In the genomic region with DNA sequence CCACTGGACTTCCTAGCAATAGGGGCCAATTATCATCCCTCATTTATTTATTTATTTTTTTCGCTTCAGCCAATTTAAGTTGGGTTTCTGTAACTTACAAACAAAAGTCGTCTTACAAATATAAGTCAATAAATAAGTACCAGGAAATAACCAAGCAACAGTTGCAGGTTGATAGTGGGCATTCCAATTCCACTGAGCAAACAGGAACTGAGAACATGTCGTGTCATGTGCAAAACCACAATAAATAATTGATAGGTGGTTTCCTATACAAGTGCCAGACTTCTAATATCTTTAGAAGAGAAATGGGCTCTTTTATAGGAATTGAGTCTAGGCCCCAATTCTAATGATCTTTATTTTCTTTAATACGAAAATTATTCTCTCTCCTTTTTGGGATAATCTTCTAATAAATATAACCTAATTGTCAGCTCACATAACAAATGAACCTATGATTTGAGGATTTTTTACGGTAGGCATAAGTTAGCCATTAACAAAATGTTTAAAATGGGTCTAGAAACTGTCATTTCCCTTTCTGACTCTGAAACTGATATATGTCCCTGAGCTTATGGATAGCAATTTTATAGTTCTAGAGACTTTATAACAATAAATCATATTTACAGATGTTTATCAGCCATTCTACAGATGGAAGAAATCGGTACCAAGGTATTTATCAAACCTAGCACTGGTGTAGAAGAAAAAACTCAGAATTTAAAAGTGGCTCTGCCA, we compare ENCODE assay signal across 8 cellular contexts.
DNase-seq lines count a peak whose midpoint lies in the region; ATAC-seq, FAIRE-seq and TF ChIP-seq lines count a peak whose summit lies in the region.

No MANE protein-coding gene starts in this region.

- H3K9me2 ChIP-seq in Karpas-422 (replicated peaks; ENCODE audit: insufficient read depth, low read length) = no peaks in the 10 kb centered on the region

- H3K4me2 ChIP-seq in Karpas-422 (ENCODE audit: low read depth, low read length, poor library complexity, severe bottlenecking) = no peak overlapping the region

- no peak overlapping the region for H3K9ac ChIP-seq in Karpas-422 (ENCODE audit: low read length)

- peaks cover 87% of the 10 kb centered on the region for H3K79me2 ChIP-seq in Karpas-422 (ENCODE audit: low read length)

- H3K4me3 ChIP-seq in Karpas-422 (ENCODE audit: low read length) = no peak overlapping the region
- peak overlapping the region; percentile 4 for H3K4me3 ChIP-seq in effector memory CD4-positive, alpha-beta T cell (ENCODE audit: insufficient read depth, low read depth, low read length, poor library complexity, severe bottlenecking)

- no peak for DNase-seq in GM12891 (ENCODE audit: insufficient read length, low spot score)
- DNase-seq in Karpas-422 = no peak
- DNase-seq in effector memory CD4-positive, alpha-beta T cell = no peak
- DNase-seq in T-helper 9 cell = no peak
- no peak for DNase-seq in putamen (ENCODE audit: low spot score)
- no peak for DNase-seq in germinal center (ENCODE audit: low spot score)
- no peak for DNase-seq in NCI-H1092 treated with DMSO at 0.1 percent for 48 hours (lab: John Stamatoyannopoulos, UW)

- H2AFZ ChIP-seq in Karpas-422 (ENCODE audit: low read length) = no peak overlapping the region

- no peaks in the 10 kb centered on the region for H3K9me3 ChIP-seq in Karpas-422 (ENCODE audit: low read length)
- no peaks in the 10 kb centered on the region for H3K9me3 ChIP-seq in effector memory CD4-positive, alpha-beta T cell (ENCODE audit: control insufficient read depth, low read length)

- peaks cover 34% of the 10 kb centered on the region for H3K36me3 ChIP-seq in Karpas-422 (ENCODE audit: insufficient read depth, low read length)
- H3K36me3 ChIP-seq in effector memory CD4-positive, alpha-beta T cell (ENCODE audit: control insufficient read depth, insufficient read depth, low read length) = peaks cover 8% of the 10 kb centered on the region

- FAIRE-seq in GM12891 (lab: Jason Lieb, UNC) = no peak

- H3K4me1 ChIP-seq in Karpas-422 (ENCODE audit: low read length) = peaks cover 52% of the 10 kb centered on the region
- H3K4me1 ChIP-seq in effector memory CD4-positive, alpha-beta T cell (ENCODE audit: control insufficient read depth, insufficient read depth, low read length, poor library complexity, severe bottlenecking) = peaks cover 34% of the 10 kb centered on the region

- peak; percentile 58 for ATAC-seq in GM21717 (IDR thresholded peaks at IDR 0.05; ENCODE audit: unreplicated experiment)

- H4K20me1 ChIP-seq in Karpas-422 (ENCODE audit: insufficient read depth, low read depth, low read length) = 0 out of 2 replicates have a peak, but pooled peaks cover 3% of the 10 kb centered on the region

- H3K27me3 ChIP-seq in Karpas-422 (ENCODE audit: low read length) = no peaks in the 10 kb centered on the region
- no peaks in the 10 kb centered on the region for H3K27me3 ChIP-seq in effector memory CD4-positive, alpha-beta T cell (replicated peaks; ENCODE audit: control insufficient read depth, insufficient read depth, low read length, poor library complexity, severe bottlenecking)

- H3K27ac ChIP-seq in Karpas-422 (ENCODE audit: low read length) = peak overlapping the region; percentile 62; the same call in 1 of the 2 replicates
- H3K27ac ChIP-seq in effector memory CD4-positive, alpha-beta T cell (ENCODE audit: insufficient read depth, low read length, poor library complexity, severe bottlenecking) = peak overlapping the region; percentile 71

- no peak for TF ChIP-seq POLR2A in GM12891 (IDR thresholded peaks at IDR 0.05; ENCODE audit: low read depth, low read length)

TF ChIP-seq in GM12891, 5 proteins besides CTCF, POLR2A, EP300 and RAD21:
- TF ChIP-seq TAF1 (IDR thresholded peaks at IDR 0.05; ENCODE audit: low read depth, low read length) = no peak
- no peak for TF ChIP-seq POU2F2 (IDR thresholded peaks at IDR 0.05; ENCODE audit: low read depth, low read length)
- peak; percentile 91 for TF ChIP-seq SPI1 (IDR thresholded peaks at IDR 0.05; ENCODE audit: low read depth, low read length)
- no peak for TF ChIP-seq POLR2AphosphoS5 (IDR thresholded peaks at IDR 0.05; ENCODE audit: low read depth, low read length)
- no peak for TF ChIP-seq PAX5 (IDR thresholded peaks at IDR 0.05; ENCODE audit: insufficient read depth, low read length, severe bottlenecking)
